ENCODE assay signal across 1 cellular context in the genomic region with DNA sequence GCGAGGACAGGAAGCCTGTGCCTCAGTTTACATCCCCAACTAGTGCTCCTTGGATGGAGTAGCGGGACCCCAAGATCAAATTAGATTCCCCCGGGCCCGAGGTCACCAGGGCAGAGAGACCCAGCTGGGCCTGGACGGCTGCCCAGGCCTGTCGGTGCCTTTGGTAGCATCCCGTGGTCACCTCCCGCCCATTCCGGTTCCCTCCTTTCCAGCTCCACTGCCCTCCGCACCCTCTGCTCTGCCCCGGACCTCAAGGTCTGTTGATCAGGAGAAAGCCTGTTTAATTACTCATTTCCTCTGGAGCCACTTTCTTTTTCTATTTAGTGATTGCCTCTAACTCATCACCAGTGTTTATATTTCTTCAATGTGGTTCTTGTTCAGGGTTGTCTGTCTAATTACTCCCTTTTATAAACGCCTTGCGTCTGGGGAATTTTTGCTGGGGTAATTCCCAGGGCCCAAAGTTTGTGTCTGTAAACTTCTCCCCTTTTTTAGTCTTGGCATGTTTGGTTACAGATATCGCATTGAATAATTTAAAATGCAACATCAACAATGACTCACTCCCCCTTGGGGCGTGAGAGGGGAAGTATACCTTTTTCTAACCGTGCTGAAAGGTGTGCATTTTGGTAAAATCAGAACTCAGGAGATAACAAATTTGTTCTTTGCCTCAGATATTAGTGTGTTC.
TF ChIP-seq lines count a peak whose summit lies in the region.

No MANE protein-coding gene starts in this region.

TF ChIP-seq in K562, 482 proteins besides CTCF, POLR2A, EP300 and RAD21 (continued from another document):
- TF ChIP-seq ZBTB5 (IDR thresholded peaks at IDR 0.05) (no peak), BCOR (IDR thresholded peaks at IDR 0.05) (0 out of 2 replicates have a peak, but pooled peaks have one; percentile 14), CSDE1 (IDR thresholded peaks at IDR 0.05) (no peak), FOXJ2 (tag; IDR thresholded peaks at IDR 0.05) (no peak), ZNF124 (CRISPR knock-in tag; IDR thresholded peaks at IDR 0.05) (no peak), SIX5 (IDR thresholded peaks at IDR 0.05; ENCODE audit: borderline replicate concordance in 1 of 2, insufficient read depth in 1 of 2, low read depth in 1 of 2, low read length in 2 of 2) (no peak), ATF3 (IDR thresholded peaks at IDR 0.05) (peak; percentile 53), ATF3 (CRISPR knock-in tag; conservative IDR thresholded peaks at IDR 0.05) (no peak), ZNF212 (CRISPR knock-in tag; IDR thresholded peaks at IDR 0.05) (no peak), ESRRA (IDR thresholded peaks at IDR 0.05; ENCODE audit: borderline replicate concordance, low read depth) (no peak), E2F4 (CRISPR knock-in tag; IDR thresholded peaks at IDR 0.05; ENCODE audit: low read depth) (no peak), TAF9B (IDR thresholded peaks at IDR 0.05; ENCODE audit: partially characterized antibody) (no peak), L3MBTL2 (IDR thresholded peaks at IDR 0.05) (peak; percentile 31; the same call in 1 of the 2 replicates), ILK (tag; IDR thresholded peaks at IDR 0.05; ENCODE audit: borderline replicate concordance, low read depth) (no peak), SAFB (IDR thresholded peaks at IDR 0.05; ENCODE audit: borderline replicate concordance, low read depth, low read length) (no peak), ARID2 (IDR thresholded peaks at IDR 0.05) (no peak), NR4A1 (CRISPR knock-in tag; IDR thresholded peaks at IDR 0.05) (no peak), NR4A1 (tag; IDR thresholded peaks at IDR 0.05) (no peak), FOXA3 (CRISPR knock-in tag; conservative IDR thresholded peaks at IDR 0.05 in 1 of 2, IDR thresholded peaks at IDR 0.05 in 1 of 2) (no peak), CBFB (CRISPR knock-in tag; IDR thresholded peaks at IDR 0.05) (no peak), ZNF324 (CRISPR knock-in tag; IDR thresholded peaks at IDR 0.05) (no peak)
- TF ChIP-seq, protein P1, sequence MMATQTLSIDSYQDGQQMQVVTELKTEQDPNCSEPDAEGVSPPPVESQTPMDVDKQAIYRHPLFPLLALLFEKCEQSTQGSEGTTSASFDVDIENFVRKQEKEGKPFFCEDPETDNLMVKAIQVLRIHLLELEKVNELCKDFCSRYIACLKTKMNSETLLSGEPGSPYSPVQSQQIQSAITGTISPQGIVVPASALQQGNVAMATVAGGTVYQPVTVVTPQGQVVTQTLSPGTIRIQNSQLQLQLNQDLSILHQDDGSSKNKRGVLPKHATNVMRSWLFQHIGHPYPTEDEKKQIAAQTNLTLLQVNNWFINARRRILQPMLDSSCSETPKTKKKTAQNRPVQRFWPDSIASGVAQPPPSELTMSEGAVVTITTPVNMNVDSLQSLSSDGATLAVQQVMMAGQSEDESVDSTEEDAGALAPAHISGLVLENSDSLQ (IDR thresholded peaks at IDR 0.05): no peak
TF ChIP-seq in K562: peak in this region for 17.
